In genomic region chr11:73219396-73220285, GRCh38 we compare ENCODE assay signal across 2 cellular contexts.
TF ChIP-seq lines count a peak whose summit lies in the region.

No MANE protein-coding gene starts in this region.

TF ChIP-seq in A549, 52 proteins besides CTCF, POLR2A, EP300 and RAD21 (continued from another document):
- TF ChIP-seq TP53 (CRISPR knock-in tag; IDR thresholded peaks at IDR 0.05), result no peak

TF ChIP-seq in GM23338, 12 proteins besides CTCF, POLR2A, EP300 and RAD21 (continued from another document):
- TF ChIP-seq, protein P1, sequence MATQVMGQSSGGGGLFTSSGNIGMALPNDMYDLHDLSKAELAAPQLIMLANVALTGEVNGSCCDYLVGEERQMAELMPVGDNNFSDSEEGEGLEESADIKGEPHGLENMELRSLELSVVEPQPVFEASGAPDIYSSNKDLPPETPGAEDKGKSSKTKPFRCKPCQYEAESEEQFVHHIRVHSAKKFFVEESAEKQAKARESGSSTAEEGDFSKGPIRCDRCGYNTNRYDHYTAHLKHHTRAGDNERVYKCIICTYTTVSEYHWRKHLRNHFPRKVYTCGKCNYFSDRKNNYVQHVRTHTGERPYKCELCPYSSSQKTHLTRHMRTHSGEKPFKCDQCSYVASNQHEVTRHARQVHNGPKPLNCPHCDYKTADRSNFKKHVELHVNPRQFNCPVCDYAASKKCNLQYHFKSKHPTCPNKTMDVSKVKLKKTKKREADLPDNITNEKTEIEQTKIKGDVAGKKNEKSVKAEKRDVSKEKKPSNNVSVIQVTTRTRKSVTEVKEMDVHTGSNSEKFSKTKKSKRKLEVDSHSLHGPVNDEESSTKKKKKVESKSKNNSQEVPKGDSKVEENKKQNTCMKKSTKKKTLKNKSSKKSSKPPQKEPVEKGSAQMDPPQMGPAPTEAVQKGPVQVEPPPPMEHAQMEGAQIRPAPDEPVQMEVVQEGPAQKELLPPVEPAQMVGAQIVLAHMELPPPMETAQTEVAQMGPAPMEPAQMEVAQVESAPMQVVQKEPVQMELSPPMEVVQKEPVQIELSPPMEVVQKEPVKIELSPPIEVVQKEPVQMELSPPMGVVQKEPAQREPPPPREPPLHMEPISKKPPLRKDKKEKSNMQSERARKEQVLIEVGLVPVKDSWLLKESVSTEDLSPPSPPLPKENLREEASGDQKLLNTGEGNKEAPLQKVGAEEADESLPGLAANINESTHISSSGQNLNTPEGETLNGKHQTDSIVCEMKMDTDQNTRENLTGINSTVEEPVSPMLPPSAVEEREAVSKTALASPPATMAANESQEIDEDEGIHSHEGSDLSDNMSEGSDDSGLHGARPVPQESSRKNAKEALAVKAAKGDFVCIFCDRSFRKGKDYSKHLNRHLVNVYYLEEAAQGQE (IDR thresholded peaks at IDR 0.05; ENCODE audit: unreplicated experiment), result no peak
- TF ChIP-seq EZH2phosphoT487 (IDR thresholded peaks at IDR 0.05; ENCODE audit: unreplicated experiment) (no peak), STAT1 (IDR thresholded peaks at IDR 0.05; ENCODE audit: unreplicated experiment) (no peak), POLR2AphosphoS5 (IDR thresholded peaks at IDR 0.05; ENCODE audit: low read depth) (no peak), EZH2 (IDR thresholded peaks at IDR 0.05; ENCODE audit: low read depth, unreplicated experiment) (no peak), NANOG (IDR thresholded peaks at IDR 0.05; ENCODE audit: borderline replicate concordance) (no peak), ZNF114 (CRISPR knock-in tag; IDR thresholded peaks at IDR 0.05) (no peak), JUNB (IDR thresholded peaks at IDR 0.05; ENCODE audit: unreplicated experiment) (no peak), ZNF462 (CRISPR knock-in tag; IDR thresholded peaks at IDR 0.05) (no peak)
- TF ChIP-seq, protein P2, sequence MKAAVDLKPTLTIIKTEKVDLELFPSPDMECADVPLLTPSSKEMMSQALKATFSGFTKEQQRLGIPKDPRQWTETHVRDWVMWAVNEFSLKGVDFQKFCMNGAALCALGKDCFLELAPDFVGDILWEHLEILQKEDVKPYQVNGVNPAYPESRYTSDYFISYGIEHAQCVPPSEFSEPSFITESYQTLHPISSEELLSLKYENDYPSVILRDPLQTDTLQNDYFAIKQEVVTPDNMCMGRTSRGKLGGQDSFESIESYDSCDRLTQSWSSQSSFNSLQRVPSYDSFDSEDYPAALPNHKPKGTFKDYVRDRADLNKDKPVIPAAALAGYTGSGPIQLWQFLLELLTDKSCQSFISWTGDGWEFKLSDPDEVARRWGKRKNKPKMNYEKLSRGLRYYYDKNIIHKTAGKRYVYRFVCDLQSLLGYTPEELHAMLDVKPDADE (IDR thresholded peaks at IDR 0.05), result no peak
